Comparison of ENCODE assay signal across 8 cellular contexts in the genomic region with DNA sequence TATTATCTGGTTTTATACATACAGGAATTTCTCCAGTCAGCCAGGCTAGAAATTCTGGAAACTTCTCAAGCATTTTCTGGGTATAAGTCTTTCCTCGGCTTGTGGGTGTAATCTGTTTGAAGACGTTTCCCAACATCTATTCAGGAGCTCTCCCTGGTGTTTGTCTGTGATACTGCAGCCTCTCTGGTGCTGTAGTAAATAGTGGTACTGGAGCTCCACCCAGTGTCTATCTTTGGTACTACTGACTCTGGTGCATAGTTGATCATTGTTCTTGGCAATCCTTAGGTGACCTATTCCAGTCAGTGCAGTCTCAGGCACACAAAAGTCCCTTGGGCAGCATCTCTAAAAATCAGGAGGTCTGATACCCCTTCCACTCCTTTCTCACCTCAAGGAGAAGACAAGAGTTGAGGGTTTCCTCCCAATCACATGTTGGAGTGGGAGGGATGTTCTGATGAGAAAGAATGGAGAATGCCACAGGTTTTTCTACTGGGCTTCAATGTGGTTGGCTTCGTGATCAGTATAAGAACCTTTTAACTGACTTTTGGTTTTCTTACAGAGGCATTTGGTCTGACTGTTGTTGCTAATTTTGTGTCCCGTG.
DNase-seq lines count a peak whose midpoint lies in the region; ATAC-seq and TF ChIP-seq lines count a peak whose summit lies in the region.

No MANE protein-coding gene starts in this region.

- DNase-seq in BE2C (peak; percentile 86), NCI-H446 treated with DMSO at 0.1 percent for 48 hours (lab: John Stamatoyannopoulos, UW) (peak; percentile 47), chondrocyte (ENCODE audit: low spot score) (no peak)
- DNase-seq in activated CD4-positive, alpha-beta T cell treated with anti-CD3 and anti-CD28 coated beads for 24 hours (ENCODE audit: low read depth in 2 of 2): peak; percentile 71 to 86
- DNase-seq in stimulated activated CD8-positive, alpha-beta memory T cell treated with anti-CD3 and anti-CD28 coated beads, Interleukin-12 subunit alpha, Interleukin-12 subunit beta, amount 100 ng/mL, for 4 hours (ENCODE audit: low read depth): peak; percentile 36

- peaks cover 11% of the 10 kb centered on the region for H3K4me1 Mint-ChIP-seq in chondrocyte (ENCODE audit: low read depth)

- H3K9me3 Mint-ChIP-seq in chondrocyte (ENCODE audit: low read depth): peaks cover 27% of the 10 kb centered on the region

- H3K27me3 ChIP-seq in BE2C: no peaks in the 10 kb centered on the region
- H3K27me3 ChIP-seq in liver (ENCODE audit: control insufficient read depth in 4 of 4, insufficient read depth in 4 of 4, low read length in 3 of 4): no peaks in the 10 kb centered on the region

- TF ChIP-seq RAD21 in liver (IDR thresholded peaks at IDR 0.05): peak; percentile 100

- TF ChIP-seq CTCF in BE2C (IDR thresholded peaks at IDR 0.05; ENCODE audit: low read depth, low read length) (peak; percentile 100), chondrocyte (IDR thresholded peaks at IDR 0.05) (peak; percentile 100), liver (IDR thresholded peaks at IDR 0.05; ENCODE audit: low read depth, low read length, missing input control) (peak; percentile 100)

- no peak overlapping the region for H3K27ac Mint-ChIP-seq in chondrocyte (ENCODE audit: unreplicated experiment)

- peaks cover 3% of the 10 kb centered on the region for H3K4me1 ChIP-seq in BE2C
- H3K4me1 ChIP-seq in liver (ENCODE audit: control insufficient read depth in 4 of 4, insufficient read depth in 4 of 4, low read length in 3 of 4): no peaks in the 10 kb centered on the region

- no peak overlapping the region for H3K4me3 Mint-ChIP-seq in chondrocyte (ENCODE audit: unreplicated experiment)

- peaks cover 12% of the 10 kb centered on the region for H3K36me3 Mint-ChIP-seq in chondrocyte (ENCODE audit: low read depth)

- no peak overlapping the region for H3K27ac ChIP-seq in liver (ENCODE audit: low read depth in 1 of 2, low read length in 2 of 2)

- H3K4me3 ChIP-seq in BE2C (ENCODE audit: low read depth, low read length) (no peak overlapping the region), liver (ENCODE audit: low read depth in 1 of 3, low read length in 3 of 3) (no peak overlapping the region)

- H3K9ac ChIP-seq in liver (ENCODE audit: low read depth in 1 of 2, low read length in 2 of 2): no peak overlapping the region

- 40% methylated on average over 4 of the region's 4 CpGs for WGBS in liver

- H3K36me3 ChIP-seq in BE2C (no peaks in the 10 kb centered on the region), liver (ENCODE audit: control insufficient read depth in 4 of 4, insufficient read depth in 3 of 4, low read depth in 1 of 4, low read length in 3 of 4) (no peaks in the 10 kb centered on the region)

- ATAC-seq in GM19023 (IDR thresholded peaks at IDR 0.05; ENCODE audit: unreplicated experiment) (peak; percentile 85), HG03196 (IDR thresholded peaks at IDR 0.05; ENCODE audit: unreplicated experiment) (peak; percentile 89)

- H3K9me3 ChIP-seq in BE2C (no peaks in the 10 kb centered on the region), liver (ENCODE audit: control insufficient read depth in 4 of 4, low read length in 3 of 4) (peaks cover 0 to 4% (median under 1%) of the 10 kb centered on the region in 4 donors)

- no peaks in the 10 kb centered on the region for H3K27me3 Mint-ChIP-seq in chondrocyte (ENCODE audit: low read depth)

TF ChIP-seq in liver, 16 proteins besides CTCF, POLR2A, EP300 and RAD21:
- no peak for TF ChIP-seq SP1 (IDR thresholded peaks at IDR 0.05)
- TF ChIP-seq GABPA (IDR thresholded peaks at IDR 0.05 in 1 of 2, conservative IDR thresholded peaks at IDR 0.05 in 1 of 2): no peak
- TF ChIP-seq, protein P1, sequence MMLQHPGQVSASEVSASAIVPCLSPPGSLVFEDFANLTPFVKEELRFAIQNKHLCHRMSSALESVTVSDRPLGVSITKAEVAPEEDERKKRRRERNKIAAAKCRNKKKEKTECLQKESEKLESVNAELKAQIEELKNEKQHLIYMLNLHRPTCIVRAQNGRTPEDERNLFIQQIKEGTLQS (IDR thresholded peaks at IDR 0.05): no peak
- no peak for TF ChIP-seq TAF1 (conservative IDR thresholded peaks at IDR 0.05)
- peak; percentile 61 to 80 for TF ChIP-seq RXRA (IDR thresholded peaks at IDR 0.05)
- TF ChIP-seq, protein P2, sequence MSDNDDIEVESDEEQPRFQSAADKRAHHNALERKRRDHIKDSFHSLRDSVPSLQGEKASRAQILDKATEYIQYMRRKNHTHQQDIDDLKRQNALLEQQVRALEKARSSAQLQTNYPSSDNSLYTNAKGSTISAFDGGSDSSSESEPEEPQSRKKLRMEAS (IDR thresholded peaks at IDR 0.05): no peak
- TF ChIP-seq YY1 (IDR thresholded peaks at IDR 0.05): peak; percentile 30
- TF ChIP-seq FOXA1 (IDR thresholded peaks at IDR 0.05): no peak
- TF ChIP-seq HNF4A (conservative IDR thresholded peaks at IDR 0.05): peak in 1 of 2 donors; percentile 36
- TF ChIP-seq, protein P3, sequence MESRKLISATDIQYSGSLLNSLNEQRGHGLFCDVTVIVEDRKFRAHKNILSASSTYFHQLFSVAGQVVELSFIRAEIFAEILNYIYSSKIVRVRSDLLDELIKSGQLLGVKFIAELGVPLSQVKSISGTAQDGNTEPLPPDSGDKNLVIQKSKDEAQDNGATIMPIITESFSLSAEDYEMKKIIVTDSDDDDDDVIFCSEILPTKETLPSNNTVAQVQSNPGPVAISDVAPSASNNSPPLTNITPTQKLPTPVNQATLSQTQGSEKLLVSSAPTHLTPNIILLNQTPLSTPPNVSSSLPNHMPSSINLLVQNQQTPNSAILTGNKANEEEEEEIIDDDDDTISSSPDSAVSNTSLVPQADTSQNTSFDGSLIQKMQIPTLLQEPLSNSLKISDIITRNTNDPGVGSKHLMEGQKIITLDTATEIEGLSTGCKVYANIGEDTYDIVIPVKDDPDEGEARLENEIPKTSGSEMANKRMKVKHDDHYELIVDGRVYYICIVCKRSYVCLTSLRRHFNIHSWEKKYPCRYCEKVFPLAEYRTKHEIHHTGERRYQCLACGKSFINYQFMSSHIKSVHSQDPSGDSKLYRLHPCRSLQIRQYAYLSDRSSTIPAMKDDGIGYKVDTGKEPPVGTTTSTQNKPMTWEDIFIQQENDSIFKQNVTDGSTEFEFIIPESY (IDR thresholded peaks at IDR 0.05): no peak
- no peak for TF ChIP-seq HNF4G (IDR thresholded peaks at IDR 0.05)
- no peak for TF ChIP-seq NR2F2 (IDR thresholded peaks at IDR 0.05)
